1 cellular context compared by ENCODE assay signal in the genomic region with DNA sequence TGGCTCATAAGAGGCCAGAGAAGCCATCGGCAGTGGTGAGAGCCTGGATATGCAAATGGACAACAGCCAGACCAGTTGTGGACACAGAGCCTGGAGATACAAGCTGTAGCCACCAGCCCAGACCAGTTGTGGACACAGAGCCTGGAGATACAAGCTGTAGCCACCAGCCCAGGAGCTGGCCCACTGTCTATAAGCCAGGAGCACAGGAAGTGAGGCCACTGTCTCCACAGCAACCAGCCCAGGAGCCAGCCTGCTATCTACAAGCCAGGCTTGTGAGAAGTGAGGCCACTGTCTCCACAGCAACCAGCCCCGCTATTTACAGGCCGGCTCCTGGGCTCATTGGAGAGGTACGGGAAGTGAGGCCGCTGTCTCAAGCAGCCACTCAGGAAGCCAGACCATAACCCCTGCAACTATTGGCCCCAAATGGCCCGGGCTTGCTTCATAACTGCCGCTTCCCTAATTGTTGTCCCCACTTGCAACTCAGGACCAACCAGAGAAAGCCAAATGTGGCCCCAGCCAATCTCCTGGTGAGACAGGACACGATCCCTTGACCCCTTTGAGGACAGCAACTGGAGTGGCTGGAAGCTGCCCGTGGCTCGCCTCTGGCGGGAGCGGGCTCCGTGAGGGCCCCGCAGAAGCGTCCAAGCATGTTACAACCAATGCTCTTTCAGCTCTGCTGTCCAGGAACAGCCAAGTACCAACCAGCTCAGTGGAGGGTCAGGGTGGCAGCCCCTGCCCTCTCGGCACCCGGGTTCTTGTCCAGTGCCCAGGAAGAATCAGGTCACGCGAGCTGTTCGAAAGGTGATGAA.
A peak's percentile ranks its signal among the peaks of the same experiment; 100 is the strongest.
TF ChIP-seq lines count a peak whose summit lies in the region.

No MANE protein-coding gene starts in this region.

TF ChIP-seq in HepG2, 621 proteins besides CTCF, POLR2A, EP300 and RAD21 (continued from another document and continues in another):
- TF ChIP-seq, protein P1, sequence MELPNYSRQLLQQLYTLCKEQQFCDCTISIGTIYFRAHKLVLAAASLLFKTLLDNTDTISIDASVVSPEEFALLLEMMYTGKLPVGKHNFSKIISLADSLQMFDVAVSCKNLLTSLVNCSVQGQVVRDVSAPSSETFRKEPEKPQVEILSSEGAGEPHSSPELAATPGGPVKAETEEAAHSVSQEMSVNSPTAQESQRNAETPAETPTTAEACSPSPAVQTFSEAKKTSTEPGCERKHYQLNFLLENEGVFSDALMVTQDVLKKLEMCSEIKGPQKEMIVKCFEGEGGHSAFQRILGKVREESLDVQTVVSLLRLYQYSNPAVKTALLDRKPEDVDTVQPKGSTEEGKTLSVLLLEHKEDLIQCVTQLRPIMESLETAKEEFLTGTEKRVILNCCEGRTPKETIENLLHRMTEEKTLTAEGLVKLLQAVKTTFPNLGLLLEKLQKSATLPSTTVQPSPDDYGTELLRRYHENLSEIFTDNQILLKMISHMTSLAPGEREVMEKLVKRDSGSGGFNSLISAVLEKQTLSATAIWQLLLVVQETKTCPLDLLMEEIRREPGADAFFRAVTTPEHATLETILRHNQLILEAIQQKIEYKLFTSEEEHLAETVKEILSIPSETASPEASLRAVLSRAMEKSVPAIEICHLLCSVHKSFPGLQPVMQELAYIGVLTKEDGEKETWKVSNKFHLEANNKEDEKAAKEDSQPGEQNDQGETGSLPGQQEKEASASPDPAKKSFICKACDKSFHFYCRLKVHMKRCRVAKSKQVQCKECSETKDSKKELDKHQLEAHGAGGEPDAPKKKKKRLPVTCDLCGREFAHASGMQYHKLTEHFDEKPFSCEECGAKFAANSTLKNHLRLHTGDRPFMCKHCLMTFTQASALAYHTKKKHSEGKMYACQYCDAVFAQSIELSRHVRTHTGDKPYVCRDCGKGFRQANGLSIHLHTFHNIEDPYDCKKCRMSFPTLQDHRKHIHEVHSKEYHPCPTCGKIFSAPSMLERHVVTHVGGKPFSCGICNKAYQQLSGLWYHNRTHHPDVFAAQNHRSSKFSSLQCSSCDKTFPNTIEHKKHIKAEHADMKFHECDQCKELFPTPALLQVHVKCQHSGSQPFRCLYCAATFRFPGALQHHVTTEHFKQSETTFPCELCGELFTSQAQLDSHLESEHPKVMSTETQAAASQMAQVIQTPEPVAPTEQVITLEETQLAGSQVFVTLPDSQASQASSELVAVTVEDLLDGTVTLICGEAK (IDR thresholded peaks at IDR 0.05) = no peak
- TF ChIP-seq, protein P1 (CRISPR knock-in tag; IDR thresholded peaks at IDR 0.05) = no peak
- TF ChIP-seq ZNF549 (CRISPR knock-in tag; IDR thresholded peaks at IDR 0.05) = no peak
- TF ChIP-seq, protein P2, sequence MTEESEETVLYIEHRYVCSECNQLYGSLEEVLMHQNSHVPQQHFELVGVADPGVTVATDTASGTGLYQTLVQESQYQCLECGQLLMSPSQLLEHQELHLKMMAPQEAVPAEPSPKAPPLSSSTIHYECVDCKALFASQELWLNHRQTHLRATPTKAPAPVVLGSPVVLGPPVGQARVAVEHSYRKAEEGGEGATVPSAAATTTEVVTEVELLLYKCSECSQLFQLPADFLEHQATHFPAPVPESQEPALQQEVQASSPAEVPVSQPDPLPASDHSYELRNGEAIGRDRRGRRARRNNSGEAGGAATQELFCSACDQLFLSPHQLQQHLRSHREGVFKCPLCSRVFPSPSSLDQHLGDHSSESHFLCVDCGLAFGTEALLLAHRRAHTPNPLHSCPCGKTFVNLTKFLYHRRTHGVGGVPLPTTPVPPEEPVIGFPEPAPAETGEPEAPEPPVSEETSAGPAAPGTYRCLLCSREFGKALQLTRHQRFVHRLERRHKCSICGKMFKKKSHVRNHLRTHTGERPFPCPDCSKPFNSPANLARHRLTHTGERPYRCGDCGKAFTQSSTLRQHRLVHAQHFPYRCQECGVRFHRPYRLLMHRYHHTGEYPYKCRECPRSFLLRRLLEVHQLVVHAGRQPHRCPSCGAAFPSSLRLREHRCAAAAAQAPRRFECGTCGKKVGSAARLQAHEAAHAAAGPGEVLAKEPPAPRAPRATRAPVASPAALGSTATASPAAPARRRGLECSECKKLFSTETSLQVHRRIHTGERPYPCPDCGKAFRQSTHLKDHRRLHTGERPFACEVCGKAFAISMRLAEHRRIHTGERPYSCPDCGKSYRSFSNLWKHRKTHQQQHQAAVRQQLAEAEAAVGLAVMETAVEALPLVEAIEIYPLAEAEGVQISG (CRISPR knock-in tag; IDR thresholded peaks at IDR 0.05) = no peak
- TF ChIP-seq RXRA (CRISPR knock-in tag; IDR thresholded peaks at IDR 0.05) = no peak
- 0 out of 2 replicates have a peak, but pooled peaks have one; percentile 40 for TF ChIP-seq ZMYM4 (CRISPR knock-in tag; IDR thresholded peaks at IDR 0.05)
- TF ChIP-seq ZFP82 (CRISPR knock-in tag; IDR thresholded peaks at IDR 0.05; ENCODE audit: borderline replicate concordance) = no peak
- TF ChIP-seq ZNF850 (CRISPR knock-in tag; conservative IDR thresholded peaks at IDR 0.05) = no peak
- TF ChIP-seq, protein P3, sequence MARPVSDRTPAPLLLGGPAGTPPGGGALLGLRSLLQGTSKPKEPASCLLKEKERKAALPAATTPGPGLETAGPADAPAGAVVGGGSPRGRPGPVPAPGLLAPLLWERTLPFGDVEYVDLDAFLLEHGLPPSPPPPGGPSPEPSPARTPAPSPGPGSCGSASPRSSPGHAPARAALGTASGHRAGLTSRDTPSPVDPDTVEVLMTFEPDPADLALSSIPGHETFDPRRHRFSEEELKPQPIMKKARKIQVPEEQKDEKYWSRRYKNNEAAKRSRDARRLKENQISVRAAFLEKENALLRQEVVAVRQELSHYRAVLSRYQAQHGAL (CRISPR knock-in tag; IDR thresholded peaks at IDR 0.05; ENCODE audit: not compliant biosample characterization) = no peak
- TF ChIP-seq TRIM24 (CRISPR knock-in tag; IDR thresholded peaks at IDR 0.05) = no peak
- TF ChIP-seq ZFP36 (IDR thresholded peaks at IDR 0.05; ENCODE audit: borderline replicate concordance, low read depth, low read length, partially characterized antibody) = no peak
- no peak for TF ChIP-seq CHCHD3 (CRISPR knock-in tag; IDR thresholded peaks at IDR 0.05)
- TF ChIP-seq ZNF205 (CRISPR knock-in tag; IDR thresholded peaks at IDR 0.05) = no peak
- TF ChIP-seq ZNF331 (CRISPR knock-in tag; IDR thresholded peaks at IDR 0.05) = no peak
- TF ChIP-seq ZNF292 (CRISPR knock-in tag; IDR thresholded peaks at IDR 0.05; ENCODE audit: borderline replicate concordance, low read depth) = peak; percentile 66; the same call in 1 of the 2 replicates
- no peak for TF ChIP-seq ZNF530 (CRISPR knock-in tag; IDR thresholded peaks at IDR 0.05; ENCODE audit: low read depth)
- no peak for TF ChIP-seq GZF1 (CRISPR knock-in tag; IDR thresholded peaks at IDR 0.05)
- TF ChIP-seq, protein P4, sequence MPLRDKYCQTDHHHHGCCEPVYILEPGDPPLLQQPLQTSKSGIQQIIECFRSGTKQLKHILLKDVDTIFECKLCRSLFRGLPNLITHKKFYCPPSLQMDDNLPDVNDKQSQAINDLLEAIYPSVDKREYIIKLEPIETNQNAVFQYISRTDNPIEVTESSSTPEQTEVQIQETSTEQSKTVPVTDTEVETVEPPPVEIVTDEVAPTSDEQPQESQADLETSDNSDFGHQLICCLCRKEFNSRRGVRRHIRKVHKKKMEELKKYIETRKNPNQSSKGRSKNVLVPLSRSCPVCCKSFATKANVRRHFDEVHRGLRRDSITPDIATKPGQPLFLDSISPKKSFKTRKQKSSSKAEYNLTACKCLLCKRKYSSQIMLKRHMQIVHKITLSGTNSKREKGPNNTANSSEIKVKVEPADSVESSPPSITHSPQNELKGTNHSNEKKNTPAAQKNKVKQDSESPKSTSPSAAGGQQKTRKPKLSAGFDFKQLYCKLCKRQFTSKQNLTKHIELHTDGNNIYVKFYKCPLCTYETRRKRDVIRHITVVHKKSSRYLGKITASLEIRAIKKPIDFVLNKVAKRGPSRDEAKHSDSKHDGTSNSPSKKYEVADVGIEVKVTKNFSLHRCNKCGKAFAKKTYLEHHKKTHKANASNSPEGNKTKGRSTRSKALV (CRISPR knock-in tag; IDR thresholded peaks at IDR 0.05) = 0 out of 2 replicates have a peak, but pooled peaks have one; percentile 13
- TF ChIP-seq PHF8 (CRISPR knock-in tag; IDR thresholded peaks at IDR 0.05) = no peak
- no peak for TF ChIP-seq TARDBP (CRISPR knock-in tag; IDR thresholded peaks at IDR 0.05)
- TF ChIP-seq JUN (CRISPR knock-in tag; IDR thresholded peaks at IDR 0.05) = no peak
- TF ChIP-seq, protein P5, sequence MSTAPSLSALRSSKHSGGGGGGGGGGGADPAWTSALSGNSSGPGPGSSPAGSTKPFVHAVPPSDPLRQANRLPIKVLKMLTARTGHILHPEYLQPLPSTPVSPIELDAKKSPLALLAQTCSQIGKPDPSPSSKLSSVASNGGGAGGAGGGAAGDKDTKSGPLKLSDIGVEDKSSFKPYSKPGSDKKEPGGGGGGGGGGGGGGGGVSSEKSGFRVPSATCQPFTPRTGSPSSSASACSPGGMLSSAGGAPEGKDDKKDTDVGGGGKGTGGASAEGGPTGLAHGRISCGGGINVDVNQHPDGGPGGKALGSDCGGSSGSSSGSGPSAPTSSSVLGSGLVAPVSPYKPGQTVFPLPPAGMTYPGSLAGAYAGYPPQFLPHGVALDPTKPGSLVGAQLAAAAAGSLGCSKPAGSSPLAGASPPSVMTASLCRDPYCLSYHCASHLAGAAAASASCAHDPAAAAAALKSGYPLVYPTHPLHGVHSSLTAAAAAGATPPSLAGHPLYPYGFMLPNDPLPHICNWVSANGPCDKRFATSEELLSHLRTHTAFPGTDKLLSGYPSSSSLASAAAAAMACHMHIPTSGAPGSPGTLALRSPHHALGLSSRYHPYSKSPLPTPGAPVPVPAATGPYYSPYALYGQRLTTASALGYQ (CRISPR knock-in tag; IDR thresholded peaks at IDR 0.05) = no peak
- TF ChIP-seq SRSF1 (optimal IDR thresholded peaks at IDR 0.05; ENCODE audit: low read depth, low read length) = peak; percentile 27
- TF ChIP-seq, protein P6, sequence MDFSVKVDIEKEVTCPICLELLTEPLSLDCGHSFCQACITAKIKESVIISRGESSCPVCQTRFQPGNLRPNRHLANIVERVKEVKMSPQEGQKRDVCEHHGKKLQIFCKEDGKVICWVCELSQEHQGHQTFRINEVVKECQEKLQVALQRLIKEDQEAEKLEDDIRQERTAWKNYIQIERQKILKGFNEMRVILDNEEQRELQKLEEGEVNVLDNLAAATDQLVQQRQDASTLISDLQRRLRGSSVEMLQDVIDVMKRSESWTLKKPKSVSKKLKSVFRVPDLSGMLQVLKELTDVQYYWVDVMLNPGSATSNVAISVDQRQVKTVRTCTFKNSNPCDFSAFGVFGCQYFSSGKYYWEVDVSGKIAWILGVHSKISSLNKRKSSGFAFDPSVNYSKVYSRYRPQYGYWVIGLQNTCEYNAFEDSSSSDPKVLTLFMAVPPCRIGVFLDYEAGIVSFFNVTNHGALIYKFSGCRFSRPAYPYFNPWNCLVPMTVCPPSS (IDR thresholded peaks at IDR 0.05) = no peak
- no peak for TF ChIP-seq ZNF263 (CRISPR knock-in tag; IDR thresholded peaks at IDR 0.05)
- TF ChIP-seq, protein P7, sequence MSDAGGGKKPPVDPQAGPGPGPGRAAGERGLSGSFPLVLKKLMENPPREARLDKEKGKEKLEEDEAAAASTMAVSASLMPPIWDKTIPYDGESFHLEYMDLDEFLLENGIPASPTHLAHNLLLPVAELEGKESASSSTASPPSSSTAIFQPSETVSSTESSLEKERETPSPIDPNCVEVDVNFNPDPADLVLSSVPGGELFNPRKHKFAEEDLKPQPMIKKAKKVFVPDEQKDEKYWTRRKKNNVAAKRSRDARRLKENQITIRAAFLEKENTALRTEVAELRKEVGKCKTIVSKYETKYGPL (CRISPR knock-in tag; IDR thresholded peaks at IDR 0.05) = no peak
- TF ChIP-seq ZNF552 (CRISPR knock-in tag; IDR thresholded peaks at IDR 0.05; ENCODE audit: borderline replicate concordance) = no peak
- TF ChIP-seq, protein P8, sequence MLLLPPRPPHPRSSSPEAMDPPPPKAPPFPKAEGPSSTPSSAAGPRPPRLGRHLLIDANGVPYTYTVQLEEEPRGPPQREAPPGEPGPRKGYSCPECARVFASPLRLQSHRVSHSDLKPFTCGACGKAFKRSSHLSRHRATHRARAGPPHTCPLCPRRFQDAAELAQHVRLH (CRISPR knock-in tag; IDR thresholded peaks at IDR 0.05; ENCODE audit: borderline replicate concordance, low read depth) = no peak
- no peak for TF ChIP-seq ZNF121 (CRISPR knock-in tag; IDR thresholded peaks at IDR 0.05)
- no peak for TF ChIP-seq ZNF468 (CRISPR knock-in tag; IDR thresholded peaks at IDR 0.05)
- 0 out of 2 replicates have a peak, but pooled peaks have one; percentile 11 for TF ChIP-seq FOXO1 (CRISPR knock-in tag; IDR thresholded peaks at IDR 0.05)
- TF ChIP-seq ZNF317 (CRISPR knock-in tag; IDR thresholded peaks at IDR 0.05) = no peak
- no peak for TF ChIP-seq ZNF124 (CRISPR knock-in tag; IDR thresholded peaks at IDR 0.05)
- TF ChIP-seq PPARG (CRISPR knock-in tag; conservative IDR thresholded peaks at IDR 0.05) = no peak
- peak; percentile 26; the same call in 1 of the 2 replicates for TF ChIP-seq ZNF350 (CRISPR knock-in tag; IDR thresholded peaks at IDR 0.05; ENCODE audit: borderline replicate concordance, low read depth)
- TF ChIP-seq, protein P9, sequence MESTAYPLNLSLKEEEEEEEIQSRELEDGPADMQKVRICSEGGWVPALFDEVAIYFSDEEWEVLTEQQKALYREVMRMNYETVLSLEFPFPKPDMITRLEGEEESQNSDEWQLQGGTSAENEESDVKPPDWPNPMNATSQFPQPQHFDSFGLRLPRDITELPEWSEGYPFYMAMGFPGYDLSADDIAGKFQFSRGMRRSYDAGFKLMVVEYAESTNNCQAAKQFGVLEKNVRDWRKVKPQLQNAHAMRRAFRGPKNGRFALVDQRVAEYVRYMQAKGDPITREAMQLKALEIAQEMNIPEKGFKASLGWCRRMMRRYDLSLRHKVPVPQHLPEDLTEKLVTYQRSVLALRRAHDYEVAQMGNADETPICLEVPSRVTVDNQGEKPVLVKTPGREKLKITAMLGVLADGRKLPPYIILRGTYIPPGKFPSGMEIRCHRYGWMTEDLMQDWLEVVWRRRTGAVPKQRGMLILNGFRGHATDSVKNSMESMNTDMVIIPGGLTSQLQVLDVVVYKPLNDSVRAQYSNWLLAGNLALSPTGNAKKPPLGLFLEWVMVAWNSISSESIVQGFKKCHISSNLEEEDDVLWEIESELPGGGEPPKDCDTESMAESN (CRISPR knock-in tag; conservative IDR thresholded peaks at IDR 0.05) = no peak
